Comparison of ENCODE assay signal across 28 cellular contexts in the genomic region with DNA sequence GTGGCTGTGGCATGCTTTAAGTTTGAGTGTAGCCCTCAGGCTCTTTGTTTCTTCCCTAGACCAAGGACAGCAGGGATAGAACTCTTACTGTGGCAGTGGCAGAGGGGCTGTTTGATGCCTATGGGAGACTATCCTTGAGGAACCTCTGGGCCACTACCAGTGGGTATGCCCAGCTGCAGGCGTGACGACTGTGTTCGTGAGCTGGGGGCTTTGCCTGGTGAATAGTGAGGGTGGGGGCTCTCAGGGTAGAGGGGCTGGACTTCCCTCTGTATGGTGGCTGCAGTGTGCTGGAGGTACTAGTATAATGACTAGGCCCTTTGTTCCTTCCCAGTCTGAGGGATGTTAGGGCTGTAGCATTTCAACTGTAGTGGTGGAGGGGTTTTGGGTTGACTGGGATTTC.
"Had no signal": no experiment of that assay in that cellular context is flagged by ENCODE, and none has a peak within 500 bp of the region (broad histone marks: within the 10 kb centered on the region; RNA-seq: fewer than 3 reads in every experiment).

No MANE protein-coding gene starts in this region.

- H3K9me3 Mint-ChIP-seq: type B pancreatic cell had no signal

- H3K4me3 Mint-ChIP-seq: stimulated activated memory B cell treated with anti-CD40 and anti-IgM and Interleukin-4, amounts not matched to agents 10 μg/mL and 1 μg/mL and 100 μg/mL, for 72 hours; stimulated activated naive B cell treated with anti-CD40 and anti-IgM and Interleukin-4, amounts not matched to agents 10 μg/mL and 1 μg/mL and 100 μg/mL, for 72 hours; stimulated activated naive CD8-positive, alpha-beta T cell treated with anti-CD3 and anti-CD28 coated beads, Interleukin-15, amount 100 ng/mL, for 72 hours; stimulated activated naive CD8-positive, alpha-beta T cell treated with anti-CD3 and anti-CD28 coated beads, Interleukin-15, Interleukin-2, amounts not matched to agents 100 ng/mL and 50 ng/mL, for 24 hours; type B pancreatic cell had no signal

- H3K36me3 ChIP-seq: stomach, suprapubic skin, thoracic aorta, thyroid gland, tibial artery, transverse colon, upper lobe of left lung, uterus, vagina had no signal

- H3K27ac Mint-ChIP-seq: stimulated activated memory B cell treated with anti-CD40 and anti-IgM and Interleukin-4, amounts not matched to agents 10 μg/mL and 1 μg/mL and 100 μg/mL, for 72 hours; stimulated activated naive B cell treated with anti-CD40 and anti-IgM and Interleukin-4, amounts not matched to agents 10 μg/mL and 1 μg/mL and 100 μg/mL, for 72 hours; stimulated activated naive CD8-positive, alpha-beta T cell treated with anti-CD3 and anti-CD28 coated beads, Interleukin-15, amount 100 ng/mL, for 72 hours; stimulated activated naive CD8-positive, alpha-beta T cell treated with anti-CD3 and anti-CD28 coated beads, Interleukin-15, Interleukin-2, amounts not matched to agents 100 ng/mL and 50 ng/mL, for 24 hours; type B pancreatic cell had no signal

- H3K27me3 ChIP-seq: stomach, suprapubic skin, testis, thyroid gland, tibial artery, transverse colon, upper lobe of left lung, uterus, vagina had no signal

- H3K4me1 ChIP-seq: stomach, suprapubic skin, testis, thyroid gland, tibial artery, transverse colon, upper lobe of left lung, uterus, vagina had no signal

- H3K4me3 ChIP-seq: stomach, suprapubic skin, testis, thoracic aorta, thyroid gland, tibial artery, transverse colon, upper lobe of left lung, uterus, vagina had no signal

- H3K36me3 Mint-ChIP-seq: stimulated activated memory B cell treated with anti-CD40 and anti-IgM and Interleukin-4, amounts not matched to agents 10 μg/mL and 1 μg/mL and 100 μg/mL, for 72 hours; stimulated activated naive B cell treated with anti-CD40 and anti-IgM and Interleukin-4, amounts not matched to agents 10 μg/mL and 1 μg/mL and 100 μg/mL, for 72 hours; type B pancreatic cell had no signal

- H3K4me1 Mint-ChIP-seq: stimulated activated memory B cell treated with anti-CD40 and anti-IgM and Interleukin-4, amounts not matched to agents 10 μg/mL and 1 μg/mL and 100 μg/mL, for 72 hours; stimulated activated naive B cell treated with anti-CD40 and anti-IgM and Interleukin-4, amounts not matched to agents 10 μg/mL and 1 μg/mL and 100 μg/mL, for 72 hours; stimulated activated naive CD8-positive, alpha-beta T cell treated with anti-CD3 and anti-CD28 coated beads, Interleukin-15, amount 100 ng/mL, for 72 hours had no signal

- DNase-seq: stimulated activated CD4-positive, alpha-beta T cell treated with anti-CD3 and anti-CD28 coated beads, Interleukin-1b, Interleukin-23, amount 100 ng/mL, for 48 hours; stimulated activated CD4-positive, alpha-beta T cell treated with anti-CD3 and anti-CD28 coated beads, Interleukin-2, amount 100 ng/mL, for 24 hours; stimulated activated CD4-positive, alpha-beta T cell treated with anti-CD3 and anti-CD28 coated beads, Interleukin-2, amount 100 ng/mL, for 48 hours; stimulated activated CD4-positive, alpha-beta T cell treated with anti-CD3 and anti-CD28 coated beads, Interleukin-4, amount 100 ng/mL, for 1 hour; stimulated activated CD4-positive, alpha-beta T cell treated with anti-CD3 and anti-CD28 coated beads, Interleukin-4, amount 100 ng/mL, for 24 hours; stimulated activated CD4-positive, alpha-beta T cell treated with anti-CD3 and anti-CD28 coated beads, Interleukin-4, amount 100 ng/mL, for 4 hours; stimulated activated CD8-positive, alpha-beta memory T cell treated with anti-CD3 and anti-CD28 coated beads, Interleukin-4, amount 100 ng/mL, for 48 hours; stimulated activated naive B cell treated with anti-CD40 and anti-IgM and Interleukin-4, amounts not matched to agents 10 μg/mL and 1 μg/mL and 100 μg/mL, for 72 hours; stimulated activated naive CD4-positive, alpha-beta T cell; stimulated activated naive CD4-positive, alpha-beta T cell treated with Interleukin-2 at 50 U/mL for 16 hours; stimulated activated naive CD8-positive, alpha-beta T cell treated with anti-CD3 and anti-CD28 coated beads, Interleukin-15, amount 100 ng/mL, for 72 hours; stimulated activated naive CD8-positive, alpha-beta T cell treated with anti-CD3 and anti-CD28 coated beads, Interleukin-15, Interleukin-2, amounts not matched to agents 100 U/mL and 50 U/mL, for 24 hours; stomach; substantia nigra; testis; tibial artery; transverse colon; trophoblast cell; upper lobe of left lung; uterus had no signal

- H3K27ac ChIP-seq: stomach, suprapubic skin, testis, thoracic aorta, thyroid gland, tibial artery, transverse colon, upper lobe of left lung, uterus, vagina had no signal

- ATAC-seq: stimulated activated memory B cell treated with anti-CD40 and anti-IgM and Interleukin-4, amounts not matched to agents 10 μg/mL and 1 μg/mL and 100 μg/mL, for 72 hours; stimulated activated naive B cell treated with anti-CD40 and anti-IgM and Interleukin-4, amounts not matched to agents 10 μg/mL and 1 μg/mL and 100 μg/mL, for 72 hours; stimulated activated naive CD8-positive, alpha-beta T cell treated with anti-CD3 and anti-CD28 coated beads, Interleukin-15, amount 100 ng/mL, for 72 hours; stimulated activated naive CD8-positive, alpha-beta T cell treated with anti-CD3 and anti-CD28 coated beads, Interleukin-15, Interleukin-2, amounts not matched to agents 100 U/mL and 50 U/mL, for 24 hours had no signal

- H3K9me3 ChIP-seq: suprapubic skin, testis, thoracic aorta, thyroid gland, tibial artery, transverse colon, upper lobe of left lung, uterus, vagina had no signal

- FAIRE-seq: urothelium cell line had no signal
